19 cellular contexts compared by ENCODE assay signal in genomic region chr1:112528076-112528475, GRCh38. TPM values are rescaled to one million over a fixed set of nuclear protein-coding genes. Genes with fewer than 3 reads are reported as not detected.
A peak's percentile ranks its signal among the peaks of the same experiment; 100 is the strongest.
DNase-seq lines count a peak whose midpoint lies in the region; TF ChIP-seq lines count a peak whose summit lies in the region.
"Had no signal": no experiment of that assay in that cellular context is flagged by ENCODE, and none has a peak within 500 bp of the region (broad histone marks: within the 10 kb centered on the region; RNA-seq: fewer than 3 reads in every experiment).

No MANE protein-coding gene starts in this region.

- H3F3A ChIP-seq in GM23248 (ENCODE audit: insufficient read depth), result peaks cover 29% of the 10 kb centered on the region

- H3K9me2 ChIP-seq in GM23248 (ENCODE audit: insufficient read depth), result no peaks in the 10 kb centered on the region

- H3K36me3 Mint-ChIP-seq in nephron (ENCODE audit: low read depth) (peaks cover 43% of the 10 kb centered on the region), type B pancreatic cell (peaks cover 12% of the 10 kb centered on the region)

- H3K4me2 ChIP-seq in GM23248 (ENCODE audit: unreplicated experiment), result peak overlapping the region; percentile 30
- H3K4me2 ChIP-seq: BLaER1 treated with 17β-estradiol and CSF1 and Interleukin-3, amounts not matched to agents 10 nM and 100 nM had no signal

- H3K4me3 Mint-ChIP-seq in nephron (no peak overlapping the region), type B pancreatic cell (no peak overlapping the region)
- H3K4me3 Mint-ChIP-seq: CD4-positive, alpha-beta memory T cell had no signal

- in situ Hi-C loops in GM23248 (cut with MboI) (no loop called here), brain microvascular endothelial cell (cut with HindIII; ENCODE audit: low pct_ligation_motif_present, low sequenced_read_pairs) (no loop called here)

- peak overlapping the region in 2 of 3 experiments; percentile 46 to 55 for H3K27ac Mint-ChIP-seq in nephron
- H3K27ac Mint-ChIP-seq in type B pancreatic cell, result peak overlapping the region; percentile 11
- H3K27ac Mint-ChIP-seq: CD4-positive, alpha-beta memory T cell had no signal

- peaks cover 38% of the 10 kb centered on the region for H3K4me1 Mint-ChIP-seq in nephron
- peaks cover 44% of the 10 kb centered on the region for H3K4me1 Mint-ChIP-seq in type B pancreatic cell (ENCODE audit: unreplicated experiment)
- H3K4me1 Mint-ChIP-seq: CD4-positive, alpha-beta memory T cell had no signal

- TF ChIP-seq EP300 in suprapubic skin (IDR thresholded peaks at IDR 0.05), result no peak

- H3K27ac ChIP-seq in GM23248, result peak overlapping the region; percentile 17; the same call in 1 of the 2 replicates
- peak overlapping the region; percentile 87 for H3K27ac ChIP-seq in brain microvascular endothelial cell
- H3K27ac ChIP-seq in suprapubic skin, result no peak overlapping the region
- H3K27ac ChIP-seq: BLaER1 treated with 17β-estradiol and CSF1 and Interleukin-3, amounts not matched to agents 10 nM and 100 nM had no signal

- H3K9ac ChIP-seq in GM23248, result no peak overlapping the region
- H3K9ac ChIP-seq: BLaER1 treated with 17β-estradiol and CSF1 and Interleukin-3, amounts not matched to agents 10 nM and 100 nM had no signal

- TF ChIP-seq CTCF in brain microvascular endothelial cell (IDR thresholded peaks at IDR 0.05; ENCODE audit: low read depth, low read length, missing control alignments), result no peak
- no peak for TF ChIP-seq CTCF in nephron (IDR thresholded peaks at IDR 0.05; ENCODE audit: unreplicated experiment in 3 of 3)
- no peak for TF ChIP-seq CTCF in type B pancreatic cell (conservative IDR thresholded peaks at IDR 0.05)
- no peak for TF ChIP-seq CTCF in suprapubic skin (IDR thresholded peaks at IDR 0.05)

- no peaks in the 10 kb centered on the region for H3K79me2 ChIP-seq in GM23248 (ENCODE audit: insufficient read depth)

- H3K27me3 Mint-ChIP-seq in nephron (ENCODE audit: low read depth) (no peaks in the 10 kb centered on the region), type B pancreatic cell (no peaks in the 10 kb centered on the region)
- H3K27me3 Mint-ChIP-seq: CD4-positive, alpha-beta memory T cell had no signal

- DNase-seq in GM23248, result peak; percentile 20
- DNase-seq in brain microvascular endothelial cell, result no peak
- no peak for DNase-seq in type B pancreatic cell (ENCODE audit: extremely low spot score, unreplicated experiment)
- DNase-seq in glomerular visceral epithelial cell (ENCODE audit: extremely low spot score), result no peak
- DNase-seq in suprapubic skin (ENCODE audit: low spot score in 2 of 2), result no peak
- DNase-seq in RPMI8226, result no peak
- DNase-seq: Caco-2; CD4-positive, alpha-beta memory T cell; DMS 273 treated with DMSO at 0.1 percent for 48 hours; DMS79 treated with DMSO at 0.1 percent for 48 hours; GDM1; GOT3; Kasumi-1; NCI-H1694; NCI-H446 treated with DMSO at 0.1 percent for 48 hours; NCI-H526 treated with DMSO at 0.1 percent for 48 hours; SHP77 had no signal

- H3K27me3 ChIP-seq in GM23248 (replicated peaks; ENCODE audit: insufficient read depth) (no peaks in the 10 kb centered on the region), brain microvascular endothelial cell (replicated peaks) (no peaks in the 10 kb centered on the region), suprapubic skin (no peaks in the 10 kb centered on the region)
- H3K27me3 ChIP-seq: BLaER1 treated with 17β-estradiol and CSF1 and Interleukin-3, amounts not matched to agents 10 nM and 100 nM had no signal

- no peak overlapping the region for H3K4me3 ChIP-seq in GM23248
- H3K4me3 ChIP-seq in brain microvascular endothelial cell (ENCODE audit: low read depth, low read length), result no peak overlapping the region
- no peak overlapping the region for H3K4me3 ChIP-seq in suprapubic skin
- H3K4me3 ChIP-seq: BLaER1 treated with 17β-estradiol and CSF1 and Interleukin-3, amounts not matched to agents 10 nM and 100 nM had no signal

- H3K4me1 ChIP-seq in GM23248 (ENCODE audit: insufficient read depth) (peaks cover 66% of the 10 kb centered on the region), suprapubic skin (peaks cover 11% of the 10 kb centered on the region)
- H3K4me1 ChIP-seq: BLaER1 treated with 17β-estradiol and CSF1 and Interleukin-3, amounts not matched to agents 10 nM and 100 nM; Caco-2 had no signal

- H3K9me3 Mint-ChIP-seq in nephron (no peaks in the 10 kb centered on the region), type B pancreatic cell (no peaks in the 10 kb centered on the region)
- H3K9me3 Mint-ChIP-seq: CD4-positive, alpha-beta memory T cell had no signal

- H4K20me1 ChIP-seq in GM23248 (ENCODE audit: insufficient read depth), result no peaks in the 10 kb centered on the region
- H4K20me1 ChIP-seq: BLaER1 treated with 17β-estradiol and CSF1 and Interleukin-3, amounts not matched to agents 10 nM and 100 nM had no signal

- H3K36me3 ChIP-seq in GM23248 (ENCODE audit: low read depth) (no peaks in the 10 kb centered on the region), brain microvascular endothelial cell (replicated peaks) (no peaks in the 10 kb centered on the region), suprapubic skin (peaks cover 25% of the 10 kb centered on the region)

- H2AFZ ChIP-seq in GM23248, result no peak overlapping the region

- no peak for TF ChIP-seq POLR2A in suprapubic skin (IDR thresholded peaks at IDR 0.05)

- H3K9me3 ChIP-seq in GM23248 (ENCODE audit: low read depth) (no peaks in the 10 kb centered on the region), suprapubic skin (no peaks in the 10 kb centered on the region)
- H3K9me3 ChIP-seq: BLaER1 treated with 17β-estradiol and CSF1 and Interleukin-3, amounts not matched to agents 10 nM and 100 nM; Caco-2 had no signal

RNA-seq across cellular contexts. Expression of gene WNT2B, which starts 19.3 kb away (rescaled TPM):
- 0.13 and 2.1 TPM in 2 replicates for total RNA-seq in GM23248 (2014; rRNA removed; shearing (Covaris generic))
- polyA plus RNA-seq in GM23248 (2016; fragmentation: Nextera tagmentation; extraction: Ambion mirVana), result 0.43 and 0.61 TPM in 2 replicates
- total RNA-seq in type B pancreatic cell (ENCODE audit: low replicate concordance) (2.7 and 41.0 TPM in 2 replicates), suprapubic skin (10 to 100 TPM; 18.6 to 57.9 (median 38.8) TPM)
